Comparison of ENCODE assay signal across 22 cellular contexts in the genomic region with DNA sequence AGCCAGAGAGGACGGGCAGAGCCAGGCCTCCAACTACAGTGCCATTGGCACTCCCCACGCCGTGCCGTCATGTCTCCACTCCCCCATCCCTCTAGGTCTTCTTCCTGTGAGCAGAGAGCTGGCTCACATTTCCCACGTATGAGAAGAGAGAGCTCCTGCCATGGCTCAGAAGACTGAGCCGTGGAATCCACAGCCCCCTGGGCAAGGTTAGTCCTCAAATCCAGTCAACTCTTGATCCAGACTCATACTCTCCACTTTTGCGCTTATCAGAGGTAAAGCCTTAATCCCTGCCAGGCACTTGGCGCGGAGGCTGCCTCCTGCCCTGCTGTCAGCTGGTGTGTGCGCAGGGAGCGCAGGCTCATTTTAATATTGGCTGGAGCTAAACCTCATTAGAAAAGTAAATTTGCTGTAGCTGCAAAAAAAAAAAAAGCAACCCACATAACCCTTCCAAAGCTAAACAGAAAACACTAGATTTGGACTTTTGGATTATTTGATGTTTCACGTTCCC. TPM values are rescaled to one million over a fixed set of nuclear protein-coding genes. Genes with fewer than 3 reads are reported as not detected.
A peak's percentile ranks its signal among the peaks of the same experiment; 100 is the strongest.
DNase-seq lines count a peak whose midpoint lies in the region; ATAC-seq, FAIRE-seq and TF ChIP-seq lines count a peak whose summit lies in the region.
"Had no signal": no experiment of that assay in that cellular context is flagged by ENCODE, and none has a peak within 500 bp of the region (broad histone marks: within the 10 kb centered on the region; RNA-seq: fewer than 3 reads in every experiment).

No MANE protein-coding gene starts in this region.

- WGBS in K562 (ENCODE audit: insufficient coverage, low coverage, missing lambda C conversion rate) = 3% methylated on average over 12 of the region's 12 CpGs
- 40 to 44% methylated on average over 12 of the region's 12 CpGs for WGBS in body of pancreas, 2 donors

- H3K9me1 ChIP-seq in K562 (ENCODE audit: control insufficient read depth, insufficient read depth, low read length) = no peaks in the 10 kb centered on the region

- no peak overlapping the region for H3K27ac ChIP-seq in K562 (ENCODE audit: extremely low read depth, low read depth, low read length)
- no peak overlapping the region for H3K27ac ChIP-seq in body of pancreas
- H3K27ac ChIP-seq: breast epithelium, gastroesophageal sphincter, prostate gland, suprapubic skin had no signal

- no peak for FAIRE-seq in K562 (lab: Jason Lieb, UNC)
- FAIRE-seq: small intestine had no signal

- BruUV-seq in K562 (replicated peaks; lab: Mats Ljungman, UMichigan) = no TSS peak

- no peaks in the 10 kb centered on the region for H3K9me3 Mint-ChIP-seq in stimulated activated effector memory CD8-positive, alpha-beta T cell treated with anti-CD3 and anti-CD28 coated beads, Interleukin-12 subunit alpha, Interleukin-12 subunit beta, amount 100 ng/mL, for 72 hours
- H3K9me3 Mint-ChIP-seq: T-helper 1 cell treated with Interleukin-12 subunit alpha and Interleukin-12 subunit beta and Interleukin-4 antibody, amounts not matched to agents 30 μg/mL and 1 μg/mL, for 36 hours had no signal

- no peaks in the 10 kb centered on the region for H3K36me3 Mint-ChIP-seq in stimulated activated effector memory CD8-positive, alpha-beta T cell treated with anti-CD3 and anti-CD28 coated beads, Interleukin-12 subunit alpha, Interleukin-12 subunit beta, amount 100 ng/mL, for 72 hours
- H3K36me3 Mint-ChIP-seq: activated naive CD8-positive, alpha-beta T cell had no signal

- DNase-seq in NCI-H524 (lab: John Stamatoyannopoulos, UW) = peak; percentile 27 to 61
- no peak for DNase-seq in K562 (ENCODE audit: extremely low read depth in 1 of 4, low spot score in 3 of 4)
- peak; percentile 57 for DNase-seq in left kidney (ENCODE audit: low read depth, low spot score)
- DNase-seq in stimulated activated effector memory CD8-positive, alpha-beta T cell treated with anti-CD3 and anti-CD28 coated beads, Interleukin-12 subunit alpha, Interleukin-12 subunit beta, amount 100 ng/mL, for 72 hours (ENCODE audit: low spot score in 2 of 2) = no peak
- DNase-seq in body of pancreas = no peak
- DNase-seq in NOMO-1 (lab: John Stamatoyannopoulos, UW; ENCODE audit: unreplicated experiment in 2 of 2) = no peak
- DNase-seq: activated CD8-positive, alpha-beta memory T cell treated with anti-CD3 and anti-CD28 coated beads for 24 hours; BE2C; Calu3; NCI-H1436 treated with DMSO at 0.1 percent for 48 hours; NCI-H345; OCI-M1; small intestine; stimulated activated CD4-positive, alpha-beta T cell treated with anti-CD3 and anti-CD28 coated beads, Interleukin-4, amount 100 ng/mL, for 1 hour had no signal

- CTCF ChIA-PET in K562 (lab: Yijun Ruan, JAX; ENCODE audit: low intra/inter-chr PET ratio) = no interaction called here

- H3K27me3 ChIP-seq in K562 (ENCODE audit: control insufficient read depth in 2 of 2, insufficient read depth in 2 of 2, low read length in 2 of 2) (peaks cover 8 to 47% of the 10 kb centered on the region in 2 experiments), body of pancreas (no peaks in the 10 kb centered on the region)

- H3K4me2 ChIP-seq in K562 (ENCODE audit: insufficient read depth, low read length) = no peak overlapping the region

- no peaks in the 10 kb centered on the region for H3K79me2 ChIP-seq in K562 (ENCODE audit: control insufficient read depth, insufficient read depth, low read length)

- no peak for TF ChIP-seq EP300 in K562 (IDR thresholded peaks at IDR 0.05; ENCODE audit: low read length)

- H3K4me1 Mint-ChIP-seq in stimulated activated effector memory CD8-positive, alpha-beta T cell treated with anti-CD3 and anti-CD28 coated beads, Interleukin-12 subunit alpha, Interleukin-12 subunit beta, amount 100 ng/mL, for 72 hours = peaks cover 31% of the 10 kb centered on the region

- H4K20me1 ChIP-seq in K562 (replicated peaks; ENCODE audit: control insufficient read depth, insufficient read depth, low read length) = no peaks in the 10 kb centered on the region

- TF ChIP-seq CTCF in K562 (IDR thresholded peaks at IDR 0.05 in 2 of 3, conservative IDR thresholded peaks at IDR 0.05 in 1 of 3; ENCODE audit: insufficient read depth in 2 of 3, low read depth in 1 of 3, low read length in 3 of 3) = no peak
- no peak for TF ChIP-seq CTCF in body of pancreas (IDR thresholded peaks at IDR 0.05)

- H3K9me3 ChIP-seq in K562 (replicated peaks; ENCODE audit: control insufficient read depth, insufficient read depth, low read depth, low read length) (no peaks in the 10 kb centered on the region), body of pancreas (no peaks in the 10 kb centered on the region)
- H3K9me3 ChIP-seq: BE2C, breast epithelium, gastroesophageal sphincter, prostate gland, suprapubic skin had no signal

- H3K4me3 Mint-ChIP-seq in stimulated activated effector memory CD8-positive, alpha-beta T cell treated with anti-CD3 and anti-CD28 coated beads, Interleukin-12 subunit alpha, Interleukin-12 subunit beta, amount 100 ng/mL, for 72 hours = no peak overlapping the region
- H3K4me3 Mint-ChIP-seq: activated naive CD8-positive, alpha-beta T cell; T-helper 1 cell treated with Interleukin-12 subunit alpha and Interleukin-12 subunit beta and Interleukin-4 antibody, amounts not matched to agents 30 μg/mL and 1 μg/mL, for 36 hours had no signal

- H3K27ac Mint-ChIP-seq in stimulated activated effector memory CD8-positive, alpha-beta T cell treated with anti-CD3 and anti-CD28 coated beads, Interleukin-12 subunit alpha, Interleukin-12 subunit beta, amount 100 ng/mL, for 72 hours = peak overlapping the region; percentile 52
- H3K27ac Mint-ChIP-seq: activated naive CD8-positive, alpha-beta T cell; T-helper 1 cell treated with Interleukin-12 subunit alpha and Interleukin-12 subunit beta and Interleukin-4 antibody, amounts not matched to agents 30 μg/mL and 1 μg/mL, for 36 hours had no signal

- POLR2A ChIA-PET in K562 (lab: Yijun Ruan, JAX) = no interaction called here

- H2AFZ ChIP-seq in K562 (ENCODE audit: low read depth, low read length) = no peak overlapping the region

- H3K9ac ChIP-seq in K562 (ENCODE audit: insufficient read depth in 1 of 2, low read depth in 2 of 2, low read length in 2 of 2) = no peak overlapping the region

- no peak for ATAC-seq in K562
- ATAC-seq in stimulated activated effector memory CD8-positive, alpha-beta T cell treated with anti-CD3 and anti-CD28 coated beads, Interleukin-12 subunit alpha, Interleukin-12 subunit beta, amount 100 ng/mL, for 72 hours = no peak
- no peak for ATAC-seq in body of pancreas
- no peak for ATAC-seq in HG03469 (IDR thresholded peaks at IDR 0.05; ENCODE audit: unreplicated experiment)
- ATAC-seq: gastroesophageal sphincter had no signal

- intact Hi-C loops in K562 (cut with micrococcal nuclease) (no loop called here), body of pancreas (cut with DNase I) (no loop called here)

- H3K36me3 ChIP-seq in K562 (ENCODE audit: control insufficient read depth, insufficient read depth, low read length) = no peaks in the 10 kb centered on the region
- no peaks in the 10 kb centered on the region for H3K36me3 ChIP-seq in body of pancreas (replicated peaks in 1 of 2; ENCODE audit: insufficient read depth in 1 of 2, low read depth in 2 of 2)
- H3K36me3 ChIP-seq: BE2C, breast epithelium, gastroesophageal sphincter, prostate gland, suprapubic skin had no signal

- TF ChIP-seq POLR2A in K562 (conservative IDR thresholded peaks at IDR 0.05) (no peak), body of pancreas (IDR thresholded peaks at IDR 0.05) (no peak)

- peaks cover 0 to 5% of the 10 kb centered on the region in 2 experiments; a peak in 1 of 5 replicates for H3K4me1 ChIP-seq in K562 (replicated peaks in 1 of 2; ENCODE audit: control insufficient read depth in 2 of 2, insufficient read depth in 2 of 2, low read length in 2 of 2)
- H3K4me1 ChIP-seq in body of pancreas = peaks cover 7% of the 10 kb centered on the region
- H3K4me1 ChIP-seq: BE2C, breast epithelium, prostate gland had no signal

- H3K4me3 ChIP-seq in K562 (no peak overlapping the region), body of pancreas (no peak overlapping the region)
- H3K4me3 ChIP-seq: breast epithelium, gastroesophageal sphincter, prostate gland, suprapubic skin had no signal

- TF ChIP-seq RAD21 in K562 (CRISPR knock-in tag; conservative IDR thresholded peaks at IDR 0.05 in 1 of 2, IDR thresholded peaks at IDR 0.05 in 1 of 2) = no peak

- in situ Hi-C loops in K562 (cut with MboI) = no loop called here

TF ChIP-seq in K562, 482 proteins besides CTCF, POLR2A, EP300 and RAD21:
- TF ChIP-seq CCNT2 (IDR thresholded peaks at IDR 0.05; ENCODE audit: borderline replicate concordance, extremely low read depth, insufficient read length, low read depth, low read length) = no peak
- peak; percentile 62 for TF ChIP-seq ZNF316 (IDR thresholded peaks at IDR 0.05)

RNA-seq across cellular contexts. Expression of gene B3GAT1, which starts 4.7 kb away (rescaled TPM):
- total RNA-seq in K562 (2011; cell fraction: chromatin; rRNA removed; ENCODE audit: low replicate concordance) = 0.19 and 0.28 TPM in 2 replicates
- total RNA-seq in K562 (2011; cell fraction: nucleolus; rRNA removed) = 0.17 and 0.26 TPM in 2 replicates
- 0.31 and 0.44 TPM in 2 replicates for total RNA-seq in K562 (2011; cell fraction: nucleoplasm; rRNA removed)
- total RNA-seq in K562 (2014; rRNA removed) (0.18 and 0.45 TPM in 2 replicates), K562 (2014; rRNA removed; fragmentation: Illumina TruSeq; extraction: Trizol) (0.04 and 0.13 TPM in 2 replicates), K562 (2015; rRNA removed; fragmentation: Illumina TruSeq; extraction: Trizol) (0.11 and 0.15 TPM in 2 replicates), K562 (2021) (0.42 and 0.53 TPM in 2 replicates), body of pancreas (under 1 TPM in 1 of 2 donors, not detected in 1; under 0.01 TPM)
- polyA plus RNA-seq in K562 (2011; rRNA removed) (0.04 and 0.08 TPM in 2 replicates), K562 (2014; fragmentation: Illumina TruSeq; extraction: Trizol) (0.22 and 0.33 TPM in 2 replicates), K562 (2014; fragmentation: Nextera tagmentation; extraction: Ambion mirVana) (under 1 TPM in 1 of 2 experiments, not detected in 1; 0.01 TPM), K562 (2014; rRNA removed) (0.17 and 0.22 TPM in 2 replicates)
- 0.06 and 0.25 TPM in 2 replicates for polyA plus RNA-seq in K562 (2011; cell fraction: cytosol; rRNA removed)
- polyA plus RNA-seq in K562 (2011; cell fraction: nucleus; rRNA removed) = 0.04 and 0.61 TPM in 2 replicates
- polyA plus RNA-seq in K562 (2012) = 0.76 and 1.1 TPM in 2 replicates
- polyA minus RNA-seq in K562 (2011; rRNA and poly(A)+ RNA removed) = not detected in 2 replicates
- polyA minus RNA-seq in K562 (2011; cell fraction: cytosol; rRNA and poly(A)+ RNA removed) = 0.19 TPM in 1 of 2 replicates, not detected in the other
- polyA minus RNA-seq in K562 (2011; cell fraction: nucleus; rRNA and poly(A)+ RNA removed) = 0.13 TPM in 1 of 2 replicates, not detected in the other
- total RNA-seq: G401 had no signal

Comparison
In these comparisons a context has a peak if more than half of its experiments do, and no peak if none do; other contexts are left out.
1. DNase-seq: peak in NCI-H524 (2 of 2) and left kidney (single experiment); none in K562 (0 of 4), stimulated activated effector memory CD8-positive, alpha-beta T cell treated with anti-CD3 and anti-CD28 coated beads, Interleukin-12 subunit alpha, Interleukin-12 subunit beta, amount 100 ng/mL, for 72 hours (0 of 2), body of pancreas (0 of 4) and NOMO-1 (0 of 2).